1 cellular context compared by ENCODE assay signal in the genomic region with DNA sequence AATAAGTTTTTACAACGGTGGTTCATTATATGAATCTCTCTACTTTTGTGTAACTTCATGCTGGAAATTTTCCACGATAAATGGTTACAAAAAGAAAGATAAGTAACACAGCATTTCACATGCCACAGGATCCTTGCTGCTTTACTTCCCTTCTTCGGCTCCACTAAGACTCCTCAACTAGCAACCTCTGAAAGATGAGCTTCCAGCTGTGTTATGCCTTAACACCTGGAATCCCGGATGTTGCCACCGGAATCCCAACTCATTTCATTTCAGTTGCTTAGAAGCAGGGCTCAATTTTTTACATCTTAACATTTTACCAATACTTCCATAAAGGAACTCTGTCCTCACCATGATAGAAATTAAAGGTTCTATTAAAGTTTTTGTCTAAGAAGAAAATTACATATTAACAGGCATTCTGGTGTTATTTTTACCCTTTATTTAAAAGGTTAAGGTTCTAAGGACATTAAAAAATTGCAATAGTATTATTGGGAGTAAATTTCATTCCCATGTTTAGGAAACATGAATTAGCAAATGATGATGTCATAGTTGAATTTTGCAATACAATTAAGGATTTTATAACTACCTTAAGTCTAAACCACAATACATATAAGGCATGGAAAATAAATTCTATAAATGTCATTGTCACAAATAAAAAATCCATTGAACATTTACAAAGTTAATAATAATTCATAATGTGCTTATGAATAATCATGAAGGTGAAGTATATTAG.
TF ChIP-seq lines count a peak whose summit lies in the region.

No MANE protein-coding gene starts in this region.

TF ChIP-seq in K562, 482 proteins besides CTCF, POLR2A, EP300 and RAD21:
- TF ChIP-seq FOSL1 (tag; conservative IDR thresholded peaks at IDR 0.05) (0 out of 2 replicates have a peak, but pooled peaks have one; percentile 24), ZNF41 (CRISPR knock-in tag; conservative IDR thresholded peaks at IDR 0.05) (no peak), ZNF175 (CRISPR knock-in tag; IDR thresholded peaks at IDR 0.05; ENCODE audit: low read depth) (0 out of 2 replicates have a peak, but pooled peaks have one; percentile 48), ATF7 (IDR thresholded peaks at IDR 0.05) (peak; percentile 79), ZNF316 (IDR thresholded peaks at IDR 0.05) (no peak), CEBPG (CRISPR knock-in tag; IDR thresholded peaks at IDR 0.05) (no peak), CEBPG (tag; conservative IDR thresholded peaks at IDR 0.05 in 1 of 2, IDR thresholded peaks at IDR 0.05 in 1 of 2) (peak in 1 of 2 experiments; percentile 34; a peak in 2 of 4 replicates), RBM34 (IDR thresholded peaks at IDR 0.05; ENCODE audit: borderline replicate concordance, insufficient read depth, low read length) (no peak), SIN3B (IDR thresholded peaks at IDR 0.05; ENCODE audit: low read depth) (no peak), ZNF589 (CRISPR knock-in tag; IDR thresholded peaks at IDR 0.05; ENCODE audit: low read depth) (no peak)
- TF ChIP-seq, protein P1, sequence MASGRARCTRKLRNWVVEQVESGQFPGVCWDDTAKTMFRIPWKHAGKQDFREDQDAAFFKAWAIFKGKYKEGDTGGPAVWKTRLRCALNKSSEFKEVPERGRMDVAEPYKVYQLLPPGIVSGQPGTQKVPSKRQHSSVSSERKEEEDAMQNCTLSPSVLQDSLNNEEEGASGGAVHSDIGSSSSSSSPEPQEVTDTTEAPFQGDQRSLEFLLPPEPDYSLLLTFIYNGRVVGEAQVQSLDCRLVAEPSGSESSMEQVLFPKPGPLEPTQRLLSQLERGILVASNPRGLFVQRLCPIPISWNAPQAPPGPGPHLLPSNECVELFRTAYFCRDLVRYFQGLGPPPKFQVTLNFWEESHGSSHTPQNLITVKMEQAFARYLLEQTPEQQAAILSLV (tag; IDR thresholded peaks at IDR 0.05): no peak
- TF ChIP-seq, protein P2, sequence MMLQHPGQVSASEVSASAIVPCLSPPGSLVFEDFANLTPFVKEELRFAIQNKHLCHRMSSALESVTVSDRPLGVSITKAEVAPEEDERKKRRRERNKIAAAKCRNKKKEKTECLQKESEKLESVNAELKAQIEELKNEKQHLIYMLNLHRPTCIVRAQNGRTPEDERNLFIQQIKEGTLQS (IDR thresholded peaks at IDR 0.05): peak; percentile 90
- TF ChIP-seq, protein P2 (CRISPR knock-in tag; conservative IDR thresholded peaks at IDR 0.05): no peak
TF ChIP-seq in K562: peak in this region for 5.
